Comparison of ENCODE assay signal across 22 cellular contexts in genomic region chr9:98207606-98208005, GRCh38. TPM values are rescaled to one million over a fixed set of nuclear protein-coding genes. Genes with fewer than 3 reads are reported as not detected.
A peak's percentile ranks its signal among the peaks of the same experiment; 100 is the strongest.
DNase-seq lines count a peak whose midpoint lies in the region; ATAC-seq and TF ChIP-seq lines count a peak whose summit lies in the region.
"Had no signal": no experiment of that assay in that cellular context is flagged by ENCODE, and none has a peak within 500 bp of the region (broad histone marks: within the 10 kb centered on the region; RNA-seq: fewer than 3 reads in every experiment).

No MANE protein-coding gene starts in this region.

- no peak overlapping the region; the same call in 1 of the 2 replicates for H3K14ac ChIP-seq in H9 (ENCODE audit: insufficient read depth, low read length)

- H4K5ac ChIP-seq in H9 (ENCODE audit: insufficient read length, low read depth, low read length), result no peak overlapping the region

- no peak overlapping the region for H3K4ac ChIP-seq in H9 (ENCODE audit: low read depth, low read length)

- H3K9me3 ChIP-seq in H9 (ENCODE audit: control insufficient read depth, low read depth, low read length), result no peaks in the 10 kb centered on the region
- no peaks in the 10 kb centered on the region for H3K9me3 ChIP-seq in RWPE2 (ENCODE audit: severe bottlenecking)
- H3K9me3 ChIP-seq in liver (ENCODE audit: control insufficient read depth in 4 of 4, low read length in 3 of 4), result no peaks in the 10 kb centered on the region
- H3K9me3 ChIP-seq in upper lobe of left lung, result no peaks in the 10 kb centered on the region
- H3K9me3 ChIP-seq: ascending aorta, prostate gland, thyroid gland had no signal

- H3K79me1 ChIP-seq in H9 (ENCODE audit: insufficient read depth, low read depth, low read length, poor library complexity, severe bottlenecking), result no peaks in the 10 kb centered on the region

- H3K4me3 ChIP-seq in AG10803 (ENCODE audit: low read length) (no peak overlapping the region), RWPE2 (ENCODE audit: severe bottlenecking) (no peak overlapping the region), liver (ENCODE audit: low read depth in 1 of 3, low read length in 3 of 3) (no peak overlapping the region), upper lobe of left lung (no peak overlapping the region)
- H3K4me3 ChIP-seq: ascending aorta, prostate gland, skin epidermis, thyroid gland had no signal

- H3K56ac ChIP-seq in H9 (ENCODE audit: insufficient read length, low read depth, low read length), result no peak overlapping the region

- H4K20me1 ChIP-seq in H9 (ENCODE audit: control insufficient read depth, insufficient read depth, insufficient read length), result no peaks in the 10 kb centered on the region

- H3K4me1 ChIP-seq in H9 (ENCODE audit: insufficient read depth, low read length), result no peaks in the 10 kb centered on the region
- H3K4me1 ChIP-seq in RWPE2 (ENCODE audit: insufficient read depth, poor library complexity, severe bottlenecking), result peaks cover 6% of the 10 kb centered on the region
- H3K4me1 ChIP-seq in liver (ENCODE audit: control insufficient read depth in 4 of 4, insufficient read depth in 4 of 4, low read length in 3 of 4), result peaks cover 0 to 26% (median 20%) of the 10 kb centered on the region in 4 donors
- peaks cover 3 to 10% (median 5%) of the 10 kb centered on the region in 4 donors for H3K4me1 ChIP-seq in upper lobe of left lung
- H3K4me1 ChIP-seq: ascending aorta, prostate gland had no signal

- H3K27me3 ChIP-seq in H9 (ENCODE audit: insufficient read depth, low read length) (no peaks in the 10 kb centered on the region), RWPE2 (ENCODE audit: insufficient read depth, poor library complexity, severe bottlenecking) (no peaks in the 10 kb centered on the region), liver (ENCODE audit: control insufficient read depth in 4 of 4, insufficient read depth in 4 of 4, low read length in 3 of 4) (no peaks in the 10 kb centered on the region), upper lobe of left lung (no peaks in the 10 kb centered on the region)
- H3K27me3 ChIP-seq: ascending aorta, thyroid gland had no signal

- no peak overlapping the region for H2AK5ac ChIP-seq in H9 (ENCODE audit: insufficient read length, low read length)

- H3K4me2 ChIP-seq in H9 (ENCODE audit: insufficient read depth, insufficient read length, low read length), result no peak overlapping the region

- H3K27ac ChIP-seq in H9 (ENCODE audit: insufficient read length, low read depth, low read length), result no peak overlapping the region
- peak overlapping the region; percentile 10 for H3K27ac ChIP-seq in RWPE2 (ENCODE audit: poor library complexity, severe bottlenecking)
- H3K27ac ChIP-seq in liver (ENCODE audit: low read depth in 1 of 2, low read length in 2 of 2), result no peak overlapping the region
- no peak overlapping the region for H3K27ac ChIP-seq in upper lobe of left lung
- H3K27ac ChIP-seq: ascending aorta, prostate gland, skin epidermis, thyroid gland had no signal

- H3K36me3 Mint-ChIP-seq in H9 (ENCODE audit: insufficient read depth in 1 of 3, low read depth in 3 of 3), result peaks cover 10 to 23% (median 12%) of the 10 kb centered on the region in 3 experiments
- H3K36me3 Mint-ChIP-seq: activated naive CD4-positive, alpha-beta T cell treated with anti-CD3 and anti-CD28 coated beads, Interleukin-2, amount 50 U/mL, for 72 hours had no signal

- H3K36me3 ChIP-seq in RWPE2 (ENCODE audit: low read depth), result peaks cover 90% of the 10 kb centered on the region
- peaks cover 0 to 6% (median 1%) of the 10 kb centered on the region in 4 donors for H3K36me3 ChIP-seq in liver (ENCODE audit: control insufficient read depth in 4 of 4, insufficient read depth in 3 of 4, low read depth in 1 of 4, low read length in 3 of 4)
- H3K36me3 ChIP-seq in upper lobe of left lung, result peaks cover 7 to 63% (median 55%) of the 10 kb centered on the region in 4 donors
- H3K36me3 ChIP-seq: prostate gland had no signal

- peaks cover 6 to 10% of the 10 kb centered on the region in 2 experiments; a peak in 4 of 5 replicates for H3K9me3 Mint-ChIP-seq in H9
- H3K9me3 Mint-ChIP-seq: activated naive CD4-positive, alpha-beta T cell treated with anti-CD3 and anti-CD28 coated beads, Interleukin-2, amount 50 U/mL, for 72 hours; activated T-helper 1 cell treated with anti-CD3 and anti-CD28 coated beads, Interleukin-12 subunit alpha, Interleukin-12 subunit beta, Interleukin-2, Interleukin-4 antibody, amounts not matched to agents 30 ng/mL and 10 ng/mL and 1 ng/mL, durations not matched to agents 14 hours and 24 hours and 36 hours; central memory CD8-positive, alpha-beta T cell; neural crest cell had no signal

- TF ChIP-seq RAD21 in liver (IDR thresholded peaks at IDR 0.05), result peak; percentile 54 to 67

- H3K4me3 Mint-ChIP-seq in H9, result no peak overlapping the region
- H3K4me3 Mint-ChIP-seq: activated CD4-positive, alpha-beta T cell treated with anti-CD3 and anti-CD28 coated beads for 36 hours; activated T-helper 1 cell treated with anti-CD3 and anti-CD28 coated beads, Interleukin-12 subunit alpha, Interleukin-12 subunit beta, Interleukin-2, Interleukin-4 antibody, amounts not matched to agents 30 ng/mL and 10 ng/mL and 1 ng/mL, durations not matched to agents 14 hours and 24 hours and 36 hours; central memory CD8-positive, alpha-beta T cell; neural crest cell had no signal

- H3K27ac Mint-ChIP-seq in H9, result no peak overlapping the region
- H3K27ac Mint-ChIP-seq: activated CD4-positive, alpha-beta T cell treated with anti-CD3 and anti-CD28 coated beads for 36 hours; activated T-helper 1 cell treated with anti-CD3 and anti-CD28 coated beads, Interleukin-12 subunit alpha, Interleukin-12 subunit beta, Interleukin-2, Interleukin-4 antibody, amounts not matched to agents 30 ng/mL and 10 ng/mL and 1 ng/mL, durations not matched to agents 14 hours and 24 hours and 36 hours had no signal

- H4K8ac ChIP-seq in H9 (replicated peaks; ENCODE audit: insufficient read length, low read depth, low read length), result no peak overlapping the region

- H4K91ac ChIP-seq in H9 (ENCODE audit: insufficient read length, low read depth, low read length), result no peak overlapping the region

- ATAC-seq in RWPE2 (ENCODE audit: low read depth) (no peak), upper lobe of left lung (ENCODE audit: low FRiP score in 2 of 2) (no peak), HG03108 (IDR thresholded peaks at IDR 0.05; ENCODE audit: unreplicated experiment) (no peak)
- ATAC-seq: activated CD4-positive, alpha-beta T cell treated with anti-CD3 and anti-CD28 coated beads for 36 hours; activated naive CD4-positive, alpha-beta T cell treated with anti-CD3 and anti-CD28 coated beads, Interleukin-2, amount 50 U/mL, for 72 hours; esophagus mucosa had no signal

- H3K4me1 Mint-ChIP-seq in H9, result peaks cover 8 to 12% of the 10 kb centered on the region in 2 experiments
- H3K4me1 Mint-ChIP-seq: central memory CD8-positive, alpha-beta T cell had no signal

- no peak overlapping the region for H2BK12ac ChIP-seq in H9 (ENCODE audit: insufficient read length, low read depth, low read length)

- TF ChIP-seq EP300 in upper lobe of left lung (IDR thresholded peaks at IDR 0.05), result no peak

- no peak overlapping the region for H2BK15ac ChIP-seq in H9 (ENCODE audit: low read depth, low read length)

- 0 out of 2 replicates have a peak, but pooled peaks have one; percentile 5 for TF ChIP-seq CTCF in AG10803 (conservative IDR thresholded peaks at IDR 0.05; ENCODE audit: low read length)
- peak; percentile 18; the same call in 1 of the 3 replicates for TF ChIP-seq CTCF in H9 (conservative IDR thresholded peaks at IDR 0.05)
- no peak for TF ChIP-seq CTCF in RWPE2 (IDR thresholded peaks at IDR 0.05; ENCODE audit: poor library complexity, severe bottlenecking)
- TF ChIP-seq CTCF in liver (IDR thresholded peaks at IDR 0.05; ENCODE audit: low read depth, low read length, missing input control), result no peak
- no peak for TF ChIP-seq CTCF in upper lobe of left lung (IDR thresholded peaks at IDR 0.05)

- no peak overlapping the region for H3K18ac ChIP-seq in H9 (ENCODE audit: insufficient read length, low read depth, low read length)

- no peaks in the 10 kb centered on the region for H3K27me3 Mint-ChIP-seq in H9 (ENCODE audit: low read depth)
- H3K27me3 Mint-ChIP-seq: activated CD4-positive, alpha-beta T cell treated with anti-CD3 and anti-CD28 coated beads for 36 hours; central memory CD8-positive, alpha-beta T cell had no signal

- no peaks in the 10 kb centered on the region for H3K79me2 ChIP-seq in H9 (ENCODE audit: insufficient read depth, low read length)

- DNase-seq in AG10803 (ENCODE audit: low read depth), result no peak
- DNase-seq in H9, result no peak
- DNase-seq in RWPE2 (ENCODE audit: low spot score), result no peak
- no peak for DNase-seq in upper lobe of left lung
- no peak for DNase-seq in NCI-H748 (lab: John Stamatoyannopoulos, UW; ENCODE audit: unreplicated experiment)
- no peak for DNase-seq in NCI-H2107 treated with DMSO at 0.1 percent for 48 hours (lab: John Stamatoyannopoulos, UW; ENCODE audit: unreplicated experiment)
- DNase-seq: activated CD4-positive, alpha-beta T cell treated with anti-CD3 and anti-CD28 coated beads for 36 hours; NCI-H1105 treated with DMSO at 0.1 percent for 48 hours; NCI-H2107; Right ventricle myocardium superior; stimulated activated naive CD4-positive, alpha-beta T cell treated with Interleukin-2 at 50 U/mL for 16 hours; thyroid gland had no signal

- H2BK120ac ChIP-seq in H9 (ENCODE audit: low read depth, low read length, poor library complexity, severe bottlenecking), result no peak overlapping the region

- no peak overlapping the region for H3K9ac ChIP-seq in H9 (ENCODE audit: extremely low read depth, insufficient read length, low read length)
- H3K9ac ChIP-seq in liver (ENCODE audit: low read depth in 1 of 2, low read length in 2 of 2), result no peak overlapping the region

- no peak overlapping the region for H2BK5ac ChIP-seq in H9 (ENCODE audit: insufficient read length, low read length)

- H3K23me2 ChIP-seq in H9 (ENCODE audit: insufficient read length, low read depth, low read length, poor library complexity, severe bottlenecking), result no peaks in the 10 kb centered on the region

- no peak for TF ChIP-seq POLR2A in upper lobe of left lung (IDR thresholded peaks at IDR 0.05)

- no CpG with 5 or more reads among the region's 4 CpGs for WGBS in H9 (ENCODE audit: extremely low coverage, insufficient read length, low lambda C conversion rate)
- 78% methylated on average over 4 of the region's 4 CpGs for WGBS in liver
- 82 to 85% methylated on average over 3 to 4 of the region's 4 CpGs for WGBS in upper lobe of left lung, 2 donors

- H3T11ph ChIP-seq in H9 (ENCODE audit: low read length), result no peak overlapping the region

- no peak overlapping the region for H3K23ac ChIP-seq in H9 (ENCODE audit: insufficient read length, low read depth, low read length)

- H2AFZ ChIP-seq in H9 (ENCODE audit: low read length), result no peak overlapping the region

- no peak overlapping the region for H2BK20ac ChIP-seq in H9 (ENCODE audit: low read depth, low read length, poor library complexity, severe bottlenecking)

RNA-seq across cellular contexts. Expression of gene CORO2A, which starts 15.2 kb away (rescaled TPM):
- total RNA-seq in H9 (2021) (15.5 and 15.8 TPM in 2 replicates), liver (1 to 10 TPM; 1.3 to 2.8 TPM), upper lobe of left lung (10 to 100 TPM; 10.5 to 22.8 (median 17.9) TPM)
- polyA plus RNA-seq in liver, result 1 to 10 TPM; 1.2 to 1.5 TPM

RNA-seq across cellular contexts. Expression of gene TBC1D2, which starts 47.8 kb away (rescaled TPM):
- total RNA-seq in H9 (2021) (2.3 and 2.9 TPM in 2 replicates), liver (1 to 10 TPM; 2.8 to 5.1 TPM), upper lobe of left lung (100 to 1,000 TPM in 4 of 6 donors, 10 to 100 TPM in 2; 62.4 to 217 (median 119) TPM)
- 1 to 10 TPM; 2.8 to 4.7 TPM for polyA plus RNA-seq in liver

Comparison
In these comparisons a context has a peak if more than half of its experiments do, and no peak if none do; other contexts are left out.
1. CTCF ChIP-seq: peak in AG10803 (single experiment) and H9 (single experiment); none in RWPE2 (single experiment), liver (single experiment) and upper lobe of left lung (0 of 6).
2. RNA of gene TBC1D2, which starts 47.8 kb away (total RNA-seq): 62.4 to 217 TPM in upper lobe of left lung; 2.8 to 5.1 TPM in liver and 2.3 to 2.9 TPM in H9; every median in the first group is over 10 times any median in the second.